In genomic region chr4:176793060-176793605, GRCh38 we compare ENCODE assay signal across 9 cellular contexts. TPM values are rescaled to one million over a fixed set of nuclear protein-coding genes. Genes with fewer than 3 reads are reported as not detected.
A peak's percentile ranks its signal among the peaks of the same experiment; 100 is the strongest.
DNase-seq lines count a peak whose midpoint lies in the region; ATAC-seq, FAIRE-seq and TF ChIP-seq lines count a peak whose summit lies in the region.
"Had no signal": no experiment of that assay in that cellular context is flagged by ENCODE, and none has a peak within 500 bp of the region (broad histone marks: within the 10 kb centered on the region; RNA-seq: fewer than 3 reads in every experiment).

No MANE protein-coding gene starts in this region.

- H3K9ac ChIP-seq in KMS-11 (no peak overlapping the region), endothelial cell of umbilical vein (replicated peaks; ENCODE audit: extremely low read depth, insufficient read depth, low read length) (peak overlapping the region; percentile 70)

- dilution Hi-C loops in endothelial cell of umbilical vein (cut with MboI; ENCODE audit: extremely low pct_ligation_motif_present, low sequenced_read_pairs): no loop called here

- no peaks in the 10 kb centered on the region for H3K9me3 Mint-ChIP-seq in neural crest cell

- FAIRE-seq in A549 (lab: Jason Lieb, UNC): no peak
- FAIRE-seq in endothelial cell of umbilical vein (lab: Jason Lieb, UNC): no peak
- FAIRE-seq: K562 had no signal

- H3K4me1 Mint-ChIP-seq in neural crest cell: peaks cover 16% of the 10 kb centered on the region

- TF ChIP-seq CTCF in A549 (IDR thresholded peaks at IDR 0.05) (no peak), KMS-11 (conservative IDR thresholded peaks at IDR 0.05; ENCODE audit: low read depth, low read length) (no peak), endothelial cell of umbilical vein (IDR thresholded peaks at IDR 0.05; ENCODE audit: extremely low read depth in 1 of 2, insufficient read depth in 1 of 2, low read depth in 1 of 2, low read length in 2 of 2) (no peak), neural crest cell (conservative IDR thresholded peaks at IDR 0.05) (no peak)

- peak overlapping the region; percentile 92 for H3K4me3 ChIP-seq in A549
- H3K4me3 ChIP-seq in KMS-11 (IDR thresholded peaks at IDR 0.05; ENCODE audit: insufficient read depth, low read depth, low read length): no peak overlapping the region
- peak overlapping the region; percentile 16 to 89 (median 37) for H3K4me3 ChIP-seq in endothelial cell of umbilical vein (replicated peaks in 1 of 3; ENCODE audit: insufficient read depth in 1 of 3, low read depth in 1 of 3, low read length in 3 of 3)
- H3K4me3 ChIP-seq: K562 had no signal

- H3K27me3 Mint-ChIP-seq in neural crest cell (ENCODE audit: low read depth): peaks cover 43% of the 10 kb centered on the region

- H3K27ac ChIP-seq in A549 (peak overlapping the region; percentile 94 to 100), KMS-11 (no peak overlapping the region), endothelial cell of umbilical vein (ENCODE audit: insufficient read depth, low read depth, low read length) (peak overlapping the region; percentile 54)

- intact Hi-C loops in endothelial cell of umbilical vein (cut with micrococcal nuclease): loop anchor here (5.0 kb wide), 4 partner anchors 109 to 529 kb away; no protein-coding TSS in a partner anchor

- peak overlapping the region; percentile 2 for H3K27ac Mint-ChIP-seq in neural crest cell (ENCODE audit: unreplicated experiment)

- H3K36me3 ChIP-seq in KMS-11 (ENCODE audit: insufficient read depth) (no peaks in the 10 kb centered on the region), endothelial cell of umbilical vein (ENCODE audit: control insufficient read depth in 2 of 2, extremely low read depth in 1 of 2, insufficient read depth in 2 of 2, low read length in 2 of 2) (no peaks in the 10 kb centered on the region)

- CTCF ChIA-PET in A549 (lab: Yijun Ruan, JAX) (interaction anchor here (0.6 to 2.5 kb wide), 4 partner anchors 9 to 415 kb away, joined by 3 to 15 read pairs (median 6); no protein-coding TSS in a partner anchor), endothelial cell of umbilical vein (lab: Charles Lee) (interaction anchor here (1.2 to 8.3 kb wide), 7 partner anchors 9 to 414 kb away, joined by 3 to 151 read pairs (median 3); no protein-coding TSS in a partner anchor)

- WGBS in A549 (ENCODE audit: missing lambda C conversion rate): 24% methylated on average over 7 of the region's 24 CpGs

- no peak for TF ChIP-seq EP300 in A549 (IDR thresholded peaks at IDR 0.05)

- no peaks in the 10 kb centered on the region for H3K9me1 ChIP-seq in endothelial cell of umbilical vein (replicated peaks; ENCODE audit: control insufficient read depth, extremely low read depth, insufficient read depth, low read length)

- TF ChIP-seq POLR2A in A549 (IDR thresholded peaks at IDR 0.05; ENCODE audit: low read length): no peak
- no peak for TF ChIP-seq POLR2A in endothelial cell of umbilical vein (IDR thresholded peaks at IDR 0.05; ENCODE audit: low read depth, low read length)

- H3K27me3 ChIP-seq in KMS-11 (ENCODE audit: insufficient read depth, low read depth) (peaks cover 3% of the 10 kb centered on the region; the same call in 1 of the 2 replicates), endothelial cell of umbilical vein (ENCODE audit: control insufficient read depth in 2 of 2, insufficient read depth in 2 of 2, low read length in 2 of 2) (no peaks in the 10 kb centered on the region)

- H3K79me2 ChIP-seq in KMS-11 (ENCODE audit: insufficient read depth, low read depth) (no peaks in the 10 kb centered on the region), endothelial cell of umbilical vein (ENCODE audit: control insufficient read depth, insufficient read depth, low read length) (peaks cover 43% of the 10 kb centered on the region)

- no peaks in the 10 kb centered on the region for H3K9me3 ChIP-seq in A549
- H3K9me3 ChIP-seq in endothelial cell of umbilical vein (replicated peaks; ENCODE audit: control insufficient read depth, insufficient read depth, low read length): no peaks in the 10 kb centered on the region

- H2AFZ ChIP-seq in KMS-11 (ENCODE audit: low read depth) (no peak overlapping the region), endothelial cell of umbilical vein (ENCODE audit: low read depth, low read length) (peak overlapping the region; percentile 34)

- BruUV-seq in endothelial cell of umbilical vein (replicated peaks; lab: Mats Ljungman, UMichigan): TSS peak; percentile 15

- H4K20me1 ChIP-seq in KMS-11 (ENCODE audit: insufficient read depth): no peaks in the 10 kb centered on the region
- H4K20me1 ChIP-seq in endothelial cell of umbilical vein (replicated peaks; ENCODE audit: control insufficient read depth, extremely low read depth, insufficient read depth, low read length): no peaks in the 10 kb centered on the region

- peak overlapping the region; percentile 87 for H3K4me3 Mint-ChIP-seq in neural crest cell

- no peak; a peak in 1 of 5 replicates for TF ChIP-seq RAD21 in A549 (conservative IDR thresholded peaks at IDR 0.05 in 1 of 2, IDR thresholded peaks at IDR 0.05 in 1 of 2)

- ATAC-seq in A549: peak; percentile 6 to 16; a peak in 3 of 6 replicates

- H3K4me1 ChIP-seq in A549: peaks cover 26% of the 10 kb centered on the region
- H3K4me1 ChIP-seq in KMS-11 (ENCODE audit: low read depth, poor library complexity, severe bottlenecking): peaks cover 4% of the 10 kb centered on the region
- H3K4me1 ChIP-seq in endothelial cell of umbilical vein (ENCODE audit: control insufficient read depth, extremely low read depth, insufficient read depth, low read length): peaks cover 34% of the 10 kb centered on the region

- POLR2A ChIA-PET in A549 (lab: Yijun Ruan, JAX): interaction anchor here (0.5 to 1.7 kb wide), 4 partner anchors 26 to 804 kb away, joined by 3 to 11 read pairs (median 4); no protein-coding TSS in a partner anchor
- POLR2A ChIA-PET in endothelial cell of umbilical vein (lab: Charles Lee): no interaction called here

- no peaks in the 10 kb centered on the region for H3K36me3 Mint-ChIP-seq in neural crest cell (ENCODE audit: low read depth)

- DNase-seq in A549 (ENCODE audit: low read depth in 1 of 2, low spot score in 1 of 2) (no peak), endothelial cell of umbilical vein (ENCODE audit: low read depth, low spot score) (no peak), neural crest cell (ENCODE audit: low read depth, low spot score) (no peak), NCI-H2196 treated with DMSO at 0.1 percent for 48 hours (lab: John Stamatoyannopoulos, UW; ENCODE audit: unreplicated experiment) (no peak), iPS-NIHi11 (ENCODE audit: low spot score) (no peak)
- no peak for DNase-seq in activated CD4-positive, CD25-positive, alpha-beta regulatory T cell (lab: John Stamatoyannopoulos, UW)
- no peak for DNase-seq in NK-92 treated with Interleukin-12 subunit alpha and Interleukin-12 subunit beta, amount 100 ng/mL, for 24 hours (lab: John Stamatoyannopoulos, UW)

- H3K4me2 ChIP-seq in A549 (peak overlapping the region; percentile 85), KMS-11 (peak overlapping the region; percentile 22; the same call in 1 of the 2 replicates), endothelial cell of umbilical vein (ENCODE audit: insufficient read depth, low read length) (peak overlapping the region; percentile 77)

TF ChIP-seq in A549, 52 proteins besides CTCF, POLR2A, EP300 and RAD21 (continues in another document):
- TF ChIP-seq RFX5 (IDR thresholded peaks at IDR 0.05): no peak
- no peak for TF ChIP-seq NR3C1 (IDR thresholded peaks at IDR 0.05)
- TF ChIP-seq HDAC2 (IDR thresholded peaks at IDR 0.05): no peak
- TF ChIP-seq USF2 (IDR thresholded peaks at IDR 0.05): no peak

TF ChIP-seq in endothelial cell of umbilical vein, 7 proteins besides CTCF, POLR2A, EP300 and RAD21:
- no peak for TF ChIP-seq GATA2 (IDR thresholded peaks at IDR 0.05; ENCODE audit: insufficient read depth, insufficient read length, low read depth, low read length)
- no peak for TF ChIP-seq MYC (IDR thresholded peaks at IDR 0.05; ENCODE audit: low read depth, low read length)
- TF ChIP-seq FOS (IDR thresholded peaks at IDR 0.05; ENCODE audit: borderline replicate concordance, insufficient read depth, low read length): no peak
- no peak for TF ChIP-seq POLR2AphosphoS5 (IDR thresholded peaks at IDR 0.05; ENCODE audit: insufficient read depth, low read depth, low read length)
- TF ChIP-seq JUN (IDR thresholded peaks at IDR 0.05; ENCODE audit: borderline replicate concordance, insufficient read depth, insufficient read length, low read depth): no peak

RNA-seq across cellular contexts. Expression of gene VEGFC, which starts 0.4 kb away (rescaled TPM):
- polyA plus RNA-seq in A549 (2011; rRNA removed) (14.4 and 17.1 TPM in 2 replicates), A549 (2017; fragmentation: RNase III; extraction: RNeasy Plus Mini Kit Qiagen cat#74134 plus additional on column Dnase treatment) (10.0 to 11.6 TPM (median 11.2 TPM) in 3 replicates), endothelial cell of umbilical vein (18.7 and 20.4 TPM in 2 replicates)
- polyA plus RNA-seq in A549 (2012; cell fraction: cytosol; rRNA removed): 5.0 and 6.1 TPM in 2 replicates
- polyA plus RNA-seq in A549 (2012; cell fraction: nucleus; rRNA removed): 3.4 and 4.9 TPM in 2 replicates
- 11.0 and 12.1 TPM in 2 replicates for polyA minus RNA-seq in A549 (2011; rRNA and poly(A)+ RNA removed)
- total RNA-seq in endothelial cell of umbilical vein (34.9 and 47.1 TPM in 2 replicates), neural crest cell (2.5 and 3.1 TPM in 2 replicates)
- polyA plus RNA-seq in endothelial cell of umbilical vein (2011; cell fraction: cytosol; rRNA removed): 25.5 and 26.9 TPM in 2 replicates
- polyA plus RNA-seq in endothelial cell of umbilical vein (2011; cell fraction: nucleus; rRNA removed): 38.4 and 40.5 TPM in 2 replicates
- polyA plus RNA-seq in endothelial cell of umbilical vein (2012): 24.2 and 43.4 TPM in 2 replicates
- polyA minus RNA-seq in endothelial cell of umbilical vein: 14.4 and 18.1 TPM in 2 replicates
- polyA minus RNA-seq in endothelial cell of umbilical vein (2011; cell fraction: cytosol; rRNA and poly(A)+ RNA removed): 1.8 TPM
- 20.6 and 23.8 TPM in 2 replicates for polyA minus RNA-seq in endothelial cell of umbilical vein (2011; cell fraction: nucleus; rRNA and poly(A)+ RNA removed)
- total RNA-seq: K562 had no signal
- polyA plus RNA-seq: K562 had no signal

Comparison
In these comparisons a context has a peak if more than half of its experiments do, and no peak if none do; other contexts are left out.
1. H3K4me2 ChIP-seq: peak in every context shown above with its lines; median percentile 85 in A549; 77 in endothelial cell of umbilical vein; 22 in KMS-11.